8 cellular contexts compared by ENCODE assay signal in the genomic region with DNA sequence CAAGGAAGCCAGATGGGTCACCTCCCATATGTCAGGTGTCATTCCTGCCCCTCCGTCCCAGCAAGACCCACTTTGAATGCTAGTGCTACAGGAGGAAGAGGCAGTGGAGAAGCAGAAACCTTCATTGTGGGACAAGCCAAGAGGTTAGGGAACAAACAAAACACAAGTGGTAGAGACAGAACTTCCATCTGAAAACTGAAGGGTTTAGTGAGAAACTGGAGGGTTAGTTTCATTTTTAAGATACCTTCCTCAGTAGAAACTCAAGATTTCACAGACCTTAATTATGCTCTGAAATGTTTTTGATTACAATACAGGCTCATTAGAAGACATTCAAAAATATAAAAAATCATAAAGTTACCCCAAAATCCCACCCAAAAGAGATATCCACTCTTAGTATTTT. TPM values are rescaled to one million over a fixed set of nuclear protein-coding genes. Genes with fewer than 3 reads are reported as not detected.
DNase-seq lines count a peak whose midpoint lies in the region; ATAC-seq and TF ChIP-seq lines count a peak whose summit lies in the region.

No MANE protein-coding gene starts in this region.

- H3K27me3 ChIP-seq in CD4-positive, alpha-beta T cell (ENCODE audit: control insufficient read depth, insufficient read depth, low read length), result no peaks in the 10 kb centered on the region
- H3K27me3 ChIP-seq in KMS-11 (ENCODE audit: insufficient read depth, low read depth), result no peaks in the 10 kb centered on the region
- H3K27me3 ChIP-seq in dorsolateral prefrontal cortex, result no peaks in the 10 kb centered on the region
- no peaks in the 10 kb centered on the region for H3K27me3 ChIP-seq in neuronal stem cell (ENCODE audit: control insufficient read depth in 3 of 3, insufficient read depth in 3 of 3, low read depth in 1 of 3, low read length in 3 of 3)
- H3K27me3 ChIP-seq in PC-3 (ENCODE audit: low read length), result no peaks in the 10 kb centered on the region

- H3K23ac ChIP-seq in neuronal stem cell (ENCODE audit: low read depth, low read length, poor library complexity), result no peak overlapping the region

- no peak overlapping the region for H2AK5ac ChIP-seq in neuronal stem cell (ENCODE audit: low read depth, low read length)

- H3K9ac ChIP-seq in KMS-11 (peak overlapping the region; percentile 12; the same call in 1 of the 2 replicates), neuronal stem cell (ENCODE audit: low read depth, low read length, poor library complexity) (no peak overlapping the region), PC-3 (ENCODE audit: low read length) (no peak overlapping the region)

- ATAC-seq in CD4-positive, alpha-beta T cell (ENCODE audit: poor library complexity), result no peak
- no peak for ATAC-seq in PC-3

- no peak overlapping the region for H2BK5ac ChIP-seq in neuronal stem cell (ENCODE audit: low read length)

- no peak overlapping the region for H2BK12ac ChIP-seq in neuronal stem cell (ENCODE audit: low read length)

- H3K79me2 ChIP-seq in KMS-11 (ENCODE audit: insufficient read depth, low read depth), result no peaks in the 10 kb centered on the region
- H3K79me2 ChIP-seq in PC-3 (ENCODE audit: low read length), result no peaks in the 10 kb centered on the region

- H3K4me3 Mint-ChIP-seq in CD4-positive, alpha-beta T cell, result peak overlapping the region; percentile 25

- H3K9me3 Mint-ChIP-seq in CD4-positive, alpha-beta T cell, result no peaks in the 10 kb centered on the region

- H3K27ac ChIP-seq in CD4-positive, alpha-beta T cell (ENCODE audit: low read depth, low read length), result no peak overlapping the region
- H3K27ac ChIP-seq in KMS-11 (peak overlapping the region; percentile 62; the same call in 1 of the 2 replicates), dorsolateral prefrontal cortex (peak overlapping the region; percentile 76 to 96 (median 92)), neuronal stem cell (replicated peaks; ENCODE audit: low read length) (peak overlapping the region; percentile 79), PC-3 (ENCODE audit: low read length) (no peak overlapping the region)

- peaks cover 44% of the 10 kb centered on the region for H3K36me3 Mint-ChIP-seq in CD4-positive, alpha-beta T cell (ENCODE audit: low read depth)

- BruUV-seq in PC-3 (replicated peaks; lab: Mats Ljungman, UMichigan), result no TSS peak

- H3K27me3 Mint-ChIP-seq in CD4-positive, alpha-beta T cell, result no peaks in the 10 kb centered on the region

- no peak overlapping the region for H3K14ac ChIP-seq in neuronal stem cell (ENCODE audit: low read length)

- peaks cover 20% of the 10 kb centered on the region for H3K4me1 Mint-ChIP-seq in CD4-positive, alpha-beta T cell (ENCODE audit: low read depth)

- H3K4me3 ChIP-seq in KMS-11 (IDR thresholded peaks at IDR 0.05; ENCODE audit: insufficient read depth, low read depth, low read length), result no peak overlapping the region
- peak overlapping the region in 34 of 59 donors; percentile 2 to 50 (median 28) for H3K4me3 ChIP-seq in dorsolateral prefrontal cortex
- peak overlapping the region in 1 of 2 donors; percentile 35 for H3K4me3 ChIP-seq in neuronal stem cell (ENCODE audit: low read length in 2 of 2)
- H3K4me3 ChIP-seq in PC-3 (ENCODE audit: low read length), result no peak overlapping the region

- DNase-seq in CD4-positive, alpha-beta T cell, result no peak
- DNase-seq in dorsolateral prefrontal cortex (no peak), neuronal stem cell (ENCODE audit: low spot score) (no peak), DMS153 treated with DMSO at 0.1 percent for 48 hours (lab: John Stamatoyannopoulos, UW; ENCODE audit: unreplicated experiment) (no peak), NCI-H187 (lab: John Stamatoyannopoulos, UW) (no peak), PC-3 (no peak), ACHN (no peak)

- in situ Hi-C loops in ACHN (cut with HindIII; ENCODE audit: low pct_ligation_motif_present, low pct_unique_long_range_greater_than_20kb, low sequenced_read_pairs), result no loop called here

- no peaks in the 10 kb centered on the region for H3K36me3 ChIP-seq in KMS-11 (ENCODE audit: insufficient read depth)
- H3K36me3 ChIP-seq in neuronal stem cell (replicated peaks in 1 of 2; ENCODE audit: control insufficient read depth in 2 of 2, insufficient read depth in 2 of 2, low read length in 2 of 2), result peaks cover 0 to 6% of the 10 kb centered on the region in 2 donors
- no peaks in the 10 kb centered on the region for H3K36me3 ChIP-seq in PC-3 (ENCODE audit: low read depth, low read length)

- H3K4me2 ChIP-seq in KMS-11 (peak overlapping the region; percentile 93), neuronal stem cell (ENCODE audit: insufficient read depth, low read length, poor library complexity, severe bottlenecking) (no peak overlapping the region), PC-3 (ENCODE audit: low read length) (no peak overlapping the region)

- CTCF ChIA-PET in CD4-positive, alpha-beta T cell (lab: Charles Lee), result interaction anchor here (2.1 kb wide), 1 partner anchor 15 kb away, joined by 9 read pairs; no protein-coding TSS in a partner anchor
- CTCF ChIA-PET in PC-3 (lab: Charles Lee), result no interaction called here

- no peaks in the 10 kb centered on the region for H3F3A ChIP-seq in PC-3 (ENCODE audit: low read length, unreplicated experiment)

- no CpG with 5 or more reads among the region's 1 CpG for WGBS in neuronal stem cell (ENCODE audit: extremely low coverage in 2 of 2, insufficient read length in 2 of 2, insufficient replicate concordance in 1 of 2), 2 donors

- TF ChIP-seq CTCF in CD4-positive, alpha-beta T cell (IDR thresholded peaks at IDR 0.05), result no peak
- TF ChIP-seq CTCF in KMS-11 (conservative IDR thresholded peaks at IDR 0.05; ENCODE audit: low read depth, low read length) (no peak), dorsolateral prefrontal cortex (IDR thresholded peaks at IDR 0.05 in 54 of 56, conservative IDR thresholded peaks at IDR 0.05 in 2 of 56; ENCODE audit: low read depth in 1 of 56, partially characterized antibody in 56 of 56) (no peak), PC-3 (conservative IDR thresholded peaks at IDR 0.05; ENCODE audit: low read depth, low read length) (no peak)

- H2BK120ac ChIP-seq in neuronal stem cell (ENCODE audit: low read depth, low read length), result no peak overlapping the region

- H3K4me1 ChIP-seq in KMS-11 (ENCODE audit: low read depth, poor library complexity, severe bottlenecking) (peaks cover 17% of the 10 kb centered on the region), neuronal stem cell (ENCODE audit: control insufficient read depth in 2 of 2, insufficient read depth in 1 of 2, low read depth in 1 of 2, low read length in 2 of 2) (peaks cover 7 to 14% of the 10 kb centered on the region in 2 donors), PC-3 (ENCODE audit: insufficient read depth, low read length) (peaks cover 12% of the 10 kb centered on the region)

- H3K4ac ChIP-seq in neuronal stem cell (ENCODE audit: low read length), result no peak overlapping the region

- intact Hi-C loops in CD4-positive, alpha-beta T cell (cut with DNase I, micrococcal nuclease), result loop anchor here in 1 of 2 experiments (5.0 kb wide), 1 partner anchor 71 kb away; no protein-coding TSS in a partner anchor
- intact Hi-C loops in dorsolateral prefrontal cortex (cut with DNase I), result loop anchor here in 1 of 2 donors (5.0 kb wide), 1 partner anchor 196 kb away; a partner anchor contains a TSS
- intact Hi-C loops in PC-3 (cut with micrococcal nuclease), result no loop called here

- POLR2A ChIA-PET in CD4-positive, alpha-beta T cell (lab: Charles Lee), result interaction anchor here (1.2 to 1.4 kb wide), 3 partner anchors 24 to 27 kb away, joined by 3 to 6 read pairs (median 3); no protein-coding TSS in a partner anchor
- POLR2A ChIA-PET in PC-3 (lab: Charles Lee; ENCODE audit: unreplicated experiment), result no interaction called here

- no peak overlapping the region for H2BK15ac ChIP-seq in neuronal stem cell (ENCODE audit: low read length)

- peak overlapping the region; percentile 50 for H3K27ac Mint-ChIP-seq in CD4-positive, alpha-beta T cell

- no peaks in the 10 kb centered on the region for H3K79me1 ChIP-seq in neuronal stem cell (ENCODE audit: low read depth, low read length)

- H2AFZ ChIP-seq in KMS-11 (ENCODE audit: low read depth) (peak overlapping the region; percentile 67), neuronal stem cell (ENCODE audit: low read length) (peak overlapping the region; percentile 64), PC-3 (ENCODE audit: low read length) (no peak overlapping the region)

- no peaks in the 10 kb centered on the region for H3K9me2 ChIP-seq in PC-3 (replicated peaks; ENCODE audit: low read length)

- no peaks in the 10 kb centered on the region for H3K9me3 ChIP-seq in CD4-positive, alpha-beta T cell (ENCODE audit: control insufficient read depth, low read length)
- H3K9me3 ChIP-seq in neuronal stem cell (replicated peaks in 1 of 2; ENCODE audit: control insufficient read depth in 2 of 2, insufficient read depth in 1 of 2, low read depth in 1 of 2, low read length in 2 of 2), result no peaks in the 10 kb centered on the region
- no peaks in the 10 kb centered on the region for H3K9me3 ChIP-seq in PC-3 (ENCODE audit: low read length)

- no peak overlapping the region for H3K18ac ChIP-seq in neuronal stem cell (ENCODE audit: low read length)

- no peak overlapping the region for H4K8ac ChIP-seq in neuronal stem cell (ENCODE audit: low read depth, low read length)

- H4K91ac ChIP-seq in neuronal stem cell (ENCODE audit: low read depth, low read length, poor library complexity), result no peak overlapping the region

- H4K20me1 ChIP-seq in KMS-11 (ENCODE audit: insufficient read depth), result no peaks in the 10 kb centered on the region
- H4K20me1 ChIP-seq in PC-3 (ENCODE audit: low read length), result no peaks in the 10 kb centered on the region

RNA-seq across cellular contexts. Expression of a gene that starts 24.3 kb away (rescaled TPM):
- total RNA-seq in CD4-positive, alpha-beta T cell, result 10 to 100 TPM; 10.8 to 13.4 TPM
- 10 to 100 TPM; 12.3 to 38.0 (median 23.5) TPM for total RNA-seq in dorsolateral prefrontal cortex
- polyA plus RNA-seq in neuronal stem cell (2013, experiment 1 of 2), result 11.3 TPM
- polyA plus RNA-seq in neuronal stem cell (2013, experiment 2 of 2), result 10.7 TPM
- 2.3 and 18.1 TPM in 2 replicates for total RNA-seq in PC-3 (2014; rRNA removed)

RNA-seq across cellular contexts. Expression of a gene that starts 24.4 kb away (rescaled TPM):
- total RNA-seq in CD4-positive, alpha-beta T cell, result 1 to 10 TPM; 1.7 to 3.1 TPM
- total RNA-seq in dorsolateral prefrontal cortex (10 to 100 TPM in 119 of 120 experiments, 1 to 10 TPM in 1; 8.9 to 22.1 (median 15.0) TPM), PC-3 (2014; rRNA removed) (27.8 and 41.6 TPM in 2 replicates)
- 6.7 TPM for polyA plus RNA-seq in neuronal stem cell (2013, experiment 1 of 2)
- 6.9 TPM for polyA plus RNA-seq in neuronal stem cell (2013, experiment 2 of 2)

Comparison
In these comparisons a context has a peak if more than half of its experiments do, and no peak if none do; other contexts are left out.
1. H3K27ac ChIP-seq: peak in KMS-11 (single experiment), dorsolateral prefrontal cortex (59 of 59) and neuronal stem cell (single experiment); none in CD4-positive, alpha-beta T cell (single experiment) and PC-3 (single experiment).
2. H3K4me3 ChIP-seq: peak in dorsolateral prefrontal cortex (34 of 59); none in KMS-11 (single experiment) and PC-3 (single experiment).